1 cellular context compared by ENCODE assay signal in genomic region chr5:81971694-81972495, GRCh38.
TF ChIP-seq lines count a peak whose summit lies in the region.

Gene ATG10 (plus strand): TSS chr5:81972023. CDS start chr5:81987571, 15,548 bp downstream.

TF ChIP-seq in HepG2, 621 proteins besides CTCF, POLR2A, EP300 and RAD21 (continued from another document and continues in another):
- TF ChIP-seq CREBL2 (CRISPR knock-in tag; IDR thresholded peaks at IDR 0.05; ENCODE audit: borderline replicate concordance) (0 out of 2 replicates have a peak, but pooled peaks have one; percentile 33), SMARCC2 (IDR thresholded peaks at IDR 0.05) (no peak), ZNF280B (CRISPR knock-in tag; IDR thresholded peaks at IDR 0.05; ENCODE audit: borderline replicate concordance) (no peak), PRPF4 (IDR thresholded peaks at IDR 0.05; ENCODE audit: low read depth, low read length, poor library complexity, severe bottlenecking) (no peak), ZSCAN5A (CRISPR knock-in tag; IDR thresholded peaks at IDR 0.05; ENCODE audit: borderline replicate concordance) (peak; percentile 22; the same call in 1 of the 2 replicates), ZNF552 (CRISPR knock-in tag; IDR thresholded peaks at IDR 0.05; ENCODE audit: borderline replicate concordance) (peak; percentile 77; the same call in 1 of the 2 replicates), GTF3A (CRISPR knock-in tag; conservative IDR thresholded peaks at IDR 0.05) (no peak), NCOA1 (CRISPR knock-in tag; IDR thresholded peaks at IDR 0.05) (no peak; the same call in 1 of the 2 replicates), SKI (IDR thresholded peaks at IDR 0.05; ENCODE audit: partially characterized antibody) (peak; percentile 17), MLXIP (CRISPR knock-in tag; IDR thresholded peaks at IDR 0.05; ENCODE audit: borderline replicate concordance) (no peak), ZFP82 (CRISPR knock-in tag; IDR thresholded peaks at IDR 0.05; ENCODE audit: borderline replicate concordance) (no peak), ETV6 (CRISPR knock-in tag; conservative IDR thresholded peaks at IDR 0.05) (no peak), ZNF503 (CRISPR knock-in tag; IDR thresholded peaks at IDR 0.05) (no peak), ZIK1 (CRISPR knock-in tag; IDR thresholded peaks at IDR 0.05; ENCODE audit: borderline replicate concordance, low read depth) (peak; percentile 78; the same call in 1 of the 2 replicates), ZNF441 (CRISPR knock-in tag; IDR thresholded peaks at IDR 0.05; ENCODE audit: borderline replicate concordance) (peak; percentile 84), ZNF44 (CRISPR knock-in tag; IDR thresholded peaks at IDR 0.05) (no peak), MLLT10 (CRISPR knock-in tag; IDR thresholded peaks at IDR 0.05) (no peak), GZF1 (CRISPR knock-in tag; IDR thresholded peaks at IDR 0.05) (no peak; the same call in 1 of the 2 replicates), ZNF124 (CRISPR knock-in tag; IDR thresholded peaks at IDR 0.05) (no peak), RFX1 (IDR thresholded peaks at IDR 0.05) (no peak), ZBTB2 (CRISPR knock-in tag; IDR thresholded peaks at IDR 0.05; ENCODE audit: low read depth) (peak; percentile 59), ZNF264 (CRISPR knock-in tag; IDR thresholded peaks at IDR 0.05) (peak; percentile 89; the same call in 1 of the 2 replicates), POGZ (CRISPR knock-in tag; IDR thresholded peaks at IDR 0.05) (peak; percentile 92), ZNF17 (CRISPR knock-in tag; IDR thresholded peaks at IDR 0.05) (no peak), ZFP41 (CRISPR knock-in tag; IDR thresholded peaks at IDR 0.05; ENCODE audit: borderline replicate concordance) (no peak), REPIN1 (CRISPR knock-in tag; IDR thresholded peaks at IDR 0.05; ENCODE audit: borderline replicate concordance, low read depth) (peak; percentile 39; the same call in 1 of the 2 replicates), ZNF557 (CRISPR knock-in tag; IDR thresholded peaks at IDR 0.05) (no peak), SUZ12 (IDR thresholded peaks at IDR 0.05; ENCODE audit: low read depth, low read length) (no peak), EZH2 (conservative IDR thresholded peaks at IDR 0.05; ENCODE audit: low read depth, low read length) (no peak), TBX2 (CRISPR knock-in tag; IDR thresholded peaks at IDR 0.05; ENCODE audit: borderline replicate concordance) (peak; percentile 92), DNMT3B (CRISPR knock-in tag; conservative IDR thresholded peaks at IDR 0.05) (no peak; the same call in 1 of the 2 replicates), ZNF580 (CRISPR knock-in tag; IDR thresholded peaks at IDR 0.05; ENCODE audit: borderline replicate concordance, low read depth) (peak; percentile 62), ZBTB21 (CRISPR knock-in tag; IDR thresholded peaks at IDR 0.05) (0 out of 2 replicates have a peak, but pooled peaks have one; percentile 26), PRDM4 (CRISPR knock-in tag; IDR thresholded peaks at IDR 0.05; ENCODE audit: borderline replicate concordance) (no peak; the same call in 1 of the 2 replicates), HMGXB3 (CRISPR knock-in tag; IDR thresholded peaks at IDR 0.05; ENCODE audit: borderline replicate concordance) (peak; percentile 21; the same call in 1 of the 2 replicates), ZNF709 (CRISPR knock-in tag; IDR thresholded peaks at IDR 0.05) (peak; percentile 87), ZNF550 (CRISPR knock-in tag; IDR thresholded peaks at IDR 0.05; ENCODE audit: borderline replicate concordance) (no peak), RFX5 (IDR thresholded peaks at IDR 0.05; ENCODE audit: low read depth, low read length) (no peak), RFXAP (CRISPR knock-in tag; IDR thresholded peaks at IDR 0.05; ENCODE audit: borderline replicate concordance) (peak; percentile 63; the same call in 1 of the 2 replicates), TERF1 (CRISPR knock-in tag; IDR thresholded peaks at IDR 0.05) (no peak), SP4 (CRISPR knock-in tag; IDR thresholded peaks at IDR 0.05) (peak; percentile 75), ZNF549 (CRISPR knock-in tag; IDR thresholded peaks at IDR 0.05) (no peak)
